ENCODE assay signal across 2 cellular contexts in the genomic region with DNA sequence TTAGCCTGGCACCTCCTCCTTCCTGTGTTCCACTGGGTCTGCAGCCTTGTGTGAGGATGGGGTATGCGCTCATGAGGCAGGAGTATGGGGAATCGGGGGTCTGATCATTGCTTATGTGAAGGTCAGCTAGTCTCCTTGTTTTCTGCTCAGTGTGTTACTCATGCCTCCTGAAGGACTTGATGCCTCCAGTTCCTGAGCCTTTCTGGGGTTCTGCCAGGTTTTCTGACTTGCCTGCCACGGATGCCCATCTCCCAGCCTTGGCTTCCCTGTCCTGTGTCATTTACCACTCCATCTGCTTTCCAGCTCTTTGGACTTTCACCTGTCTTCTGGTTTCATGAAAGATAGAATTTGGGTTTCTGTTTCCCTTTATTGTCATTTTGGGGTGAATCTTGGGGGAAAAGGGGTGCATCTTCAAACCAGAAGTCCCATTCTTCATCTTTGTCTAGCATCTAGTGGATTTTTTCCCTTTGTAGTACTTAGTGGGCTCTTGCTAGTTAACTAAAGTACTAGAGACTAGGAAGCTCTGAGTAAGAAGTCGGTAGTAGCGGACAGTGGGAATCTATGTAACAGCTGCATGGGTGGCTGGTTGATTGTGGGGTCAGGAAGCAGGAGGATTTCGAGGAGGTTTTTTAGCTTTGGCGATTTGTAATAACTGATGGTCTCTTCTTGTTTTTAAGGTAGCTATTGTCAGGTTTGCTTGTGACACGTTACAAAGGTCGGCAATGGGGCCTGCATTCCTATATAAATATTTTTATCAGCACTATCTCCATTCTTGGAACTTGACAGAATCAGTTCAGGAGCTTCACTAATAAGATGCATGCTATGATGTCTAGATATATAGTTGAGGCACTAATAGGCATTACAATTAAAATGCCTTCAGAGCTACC.
TF ChIP-seq lines count a peak whose summit lies in the region.

No MANE protein-coding gene starts in this region.

TF ChIP-seq in GM23338, 12 proteins besides CTCF, POLR2A, EP300 and RAD21 (continues in another document):
- TF ChIP-seq, protein P1, sequence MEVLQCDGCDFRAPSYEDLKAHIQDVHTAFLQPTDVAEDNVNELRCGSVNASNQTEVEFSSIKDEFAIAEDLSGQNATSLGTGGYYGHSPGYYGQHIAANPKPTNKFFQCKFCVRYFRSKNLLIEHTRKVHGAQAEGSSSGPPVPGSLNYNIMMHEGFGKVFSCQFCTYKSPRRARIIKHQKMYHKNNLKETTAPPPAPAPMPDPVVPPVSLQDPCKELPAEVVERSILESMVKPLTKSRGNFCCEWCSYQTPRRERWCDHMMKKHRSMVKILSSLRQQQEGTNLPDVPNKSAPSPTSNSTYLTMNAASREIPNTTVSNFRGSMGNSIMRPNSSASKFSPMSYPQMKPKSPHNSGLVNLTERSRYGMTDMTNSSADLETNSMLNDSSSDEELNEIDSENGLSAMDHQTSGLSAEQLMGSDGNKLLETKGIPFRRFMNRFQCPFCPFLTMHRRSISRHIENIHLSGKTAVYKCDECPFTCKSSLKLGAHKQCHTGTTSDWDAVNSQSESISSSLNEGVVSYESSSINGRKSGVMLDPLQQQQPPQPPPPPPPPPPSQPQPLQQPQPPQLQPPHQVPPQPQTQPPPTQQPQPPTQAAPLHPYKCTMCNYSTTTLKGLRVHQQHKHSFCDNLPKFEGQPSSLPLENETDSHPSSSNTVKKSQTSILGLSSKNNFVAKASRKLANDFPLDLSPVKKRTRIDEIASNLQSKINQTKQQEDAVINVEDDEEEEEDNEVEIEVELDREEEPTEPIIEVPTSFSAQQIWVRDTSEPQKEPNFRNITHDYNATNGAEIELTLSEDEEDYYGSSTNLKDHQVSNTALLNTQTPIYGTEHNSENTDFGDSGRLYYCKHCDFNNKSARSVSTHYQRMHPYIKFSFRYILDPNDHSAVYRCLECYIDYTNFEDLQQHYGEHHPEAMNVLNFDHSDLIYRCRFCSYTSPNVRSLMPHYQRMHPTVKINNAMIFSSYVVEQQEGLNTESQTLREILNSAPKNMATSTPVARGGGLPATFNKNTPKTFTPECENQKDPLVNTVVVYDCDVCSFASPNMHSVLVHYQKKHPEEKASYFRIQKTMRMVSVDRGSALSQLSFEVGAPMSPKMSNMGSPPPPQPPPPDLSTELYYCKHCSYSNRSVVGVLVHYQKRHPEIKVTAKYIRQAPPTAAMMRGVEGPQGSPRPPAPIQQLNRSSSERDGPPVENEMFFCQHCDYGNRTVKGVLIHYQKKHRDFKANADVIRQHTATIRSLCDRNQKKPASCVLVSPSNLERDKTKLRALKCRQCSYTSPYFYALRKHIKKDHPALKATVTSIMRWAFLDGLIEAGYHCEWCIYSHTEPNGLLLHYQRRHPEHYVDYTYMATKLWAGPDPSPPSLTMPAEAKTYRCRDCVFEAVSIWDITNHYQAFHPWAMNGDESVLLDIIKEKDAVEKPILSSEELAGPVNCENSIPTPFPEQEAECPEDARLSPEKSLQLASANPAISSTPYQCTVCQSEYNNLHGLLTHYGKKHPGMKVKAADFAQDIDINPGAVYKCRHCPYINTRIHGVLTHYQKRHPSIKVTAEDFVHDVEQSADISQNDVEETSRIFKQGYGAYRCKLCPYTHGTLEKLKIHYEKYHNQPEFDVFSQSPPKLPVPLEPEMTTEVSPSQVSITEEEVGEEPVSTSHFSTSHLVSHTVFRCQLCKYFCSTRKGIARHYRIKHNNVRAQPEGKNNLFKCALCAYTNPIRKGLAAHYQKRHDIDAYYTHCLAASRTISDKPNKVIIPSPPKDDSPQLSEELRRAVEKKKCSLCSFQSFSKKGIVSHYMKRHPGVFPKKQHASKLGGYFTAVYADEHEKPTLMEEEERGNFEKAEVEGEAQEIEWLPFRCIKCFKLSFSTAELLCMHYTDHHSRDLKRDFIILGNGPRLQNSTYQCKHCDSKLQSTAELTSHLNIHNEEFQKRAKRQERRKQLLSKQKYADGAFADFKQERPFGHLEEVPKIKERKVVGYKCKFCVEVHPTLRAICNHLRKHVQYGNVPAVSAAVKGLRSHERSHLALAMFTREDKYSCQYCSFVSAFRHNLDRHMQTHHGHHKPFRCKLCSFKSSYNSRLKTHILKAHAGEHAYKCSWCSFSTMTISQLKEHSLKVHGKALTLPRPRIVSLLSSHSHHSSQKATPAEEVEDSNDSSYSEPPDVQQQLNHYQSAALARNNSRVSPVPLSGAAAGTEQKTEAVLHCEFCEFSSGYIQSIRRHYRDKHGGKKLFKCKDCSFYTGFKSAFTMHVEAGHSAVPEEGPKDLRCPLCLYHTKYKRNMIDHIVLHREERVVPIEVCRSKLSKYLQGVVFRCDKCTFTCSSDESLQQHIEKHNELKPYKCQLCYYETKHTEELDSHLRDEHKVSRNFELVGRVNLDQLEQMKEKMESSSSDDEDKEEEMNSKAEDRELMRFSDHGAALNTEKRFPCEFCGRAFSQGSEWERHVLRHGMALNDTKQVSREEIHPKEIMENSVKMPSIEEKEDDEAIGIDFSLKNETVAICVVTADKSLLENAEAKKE (CRISPR knock-in tag; IDR thresholded peaks at IDR 0.05): no peak
- TF ChIP-seq EZH2phosphoT487 (IDR thresholded peaks at IDR 0.05; ENCODE audit: unreplicated experiment) (no peak), NANOG (IDR thresholded peaks at IDR 0.05; ENCODE audit: borderline replicate concordance) (no peak), JUNB (IDR thresholded peaks at IDR 0.05; ENCODE audit: unreplicated experiment) (no peak), CREB1 (CRISPR knock-in tag; IDR thresholded peaks at IDR 0.05; ENCODE audit: low read depth) (no peak), POLR2AphosphoS5 (IDR thresholded peaks at IDR 0.05; ENCODE audit: low read depth) (no peak), ZNF114 (CRISPR knock-in tag; IDR thresholded peaks at IDR 0.05) (no peak), EZH2 (IDR thresholded peaks at IDR 0.05; ENCODE audit: low read depth, unreplicated experiment) (no peak)
- TF ChIP-seq, protein P2, sequence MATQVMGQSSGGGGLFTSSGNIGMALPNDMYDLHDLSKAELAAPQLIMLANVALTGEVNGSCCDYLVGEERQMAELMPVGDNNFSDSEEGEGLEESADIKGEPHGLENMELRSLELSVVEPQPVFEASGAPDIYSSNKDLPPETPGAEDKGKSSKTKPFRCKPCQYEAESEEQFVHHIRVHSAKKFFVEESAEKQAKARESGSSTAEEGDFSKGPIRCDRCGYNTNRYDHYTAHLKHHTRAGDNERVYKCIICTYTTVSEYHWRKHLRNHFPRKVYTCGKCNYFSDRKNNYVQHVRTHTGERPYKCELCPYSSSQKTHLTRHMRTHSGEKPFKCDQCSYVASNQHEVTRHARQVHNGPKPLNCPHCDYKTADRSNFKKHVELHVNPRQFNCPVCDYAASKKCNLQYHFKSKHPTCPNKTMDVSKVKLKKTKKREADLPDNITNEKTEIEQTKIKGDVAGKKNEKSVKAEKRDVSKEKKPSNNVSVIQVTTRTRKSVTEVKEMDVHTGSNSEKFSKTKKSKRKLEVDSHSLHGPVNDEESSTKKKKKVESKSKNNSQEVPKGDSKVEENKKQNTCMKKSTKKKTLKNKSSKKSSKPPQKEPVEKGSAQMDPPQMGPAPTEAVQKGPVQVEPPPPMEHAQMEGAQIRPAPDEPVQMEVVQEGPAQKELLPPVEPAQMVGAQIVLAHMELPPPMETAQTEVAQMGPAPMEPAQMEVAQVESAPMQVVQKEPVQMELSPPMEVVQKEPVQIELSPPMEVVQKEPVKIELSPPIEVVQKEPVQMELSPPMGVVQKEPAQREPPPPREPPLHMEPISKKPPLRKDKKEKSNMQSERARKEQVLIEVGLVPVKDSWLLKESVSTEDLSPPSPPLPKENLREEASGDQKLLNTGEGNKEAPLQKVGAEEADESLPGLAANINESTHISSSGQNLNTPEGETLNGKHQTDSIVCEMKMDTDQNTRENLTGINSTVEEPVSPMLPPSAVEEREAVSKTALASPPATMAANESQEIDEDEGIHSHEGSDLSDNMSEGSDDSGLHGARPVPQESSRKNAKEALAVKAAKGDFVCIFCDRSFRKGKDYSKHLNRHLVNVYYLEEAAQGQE (IDR thresholded peaks at IDR 0.05; ENCODE audit: unreplicated experiment): no peak

TF ChIP-seq in HepG2, 621 proteins besides CTCF, POLR2A, EP300 and RAD21:
- TF ChIP-seq, protein P3, sequence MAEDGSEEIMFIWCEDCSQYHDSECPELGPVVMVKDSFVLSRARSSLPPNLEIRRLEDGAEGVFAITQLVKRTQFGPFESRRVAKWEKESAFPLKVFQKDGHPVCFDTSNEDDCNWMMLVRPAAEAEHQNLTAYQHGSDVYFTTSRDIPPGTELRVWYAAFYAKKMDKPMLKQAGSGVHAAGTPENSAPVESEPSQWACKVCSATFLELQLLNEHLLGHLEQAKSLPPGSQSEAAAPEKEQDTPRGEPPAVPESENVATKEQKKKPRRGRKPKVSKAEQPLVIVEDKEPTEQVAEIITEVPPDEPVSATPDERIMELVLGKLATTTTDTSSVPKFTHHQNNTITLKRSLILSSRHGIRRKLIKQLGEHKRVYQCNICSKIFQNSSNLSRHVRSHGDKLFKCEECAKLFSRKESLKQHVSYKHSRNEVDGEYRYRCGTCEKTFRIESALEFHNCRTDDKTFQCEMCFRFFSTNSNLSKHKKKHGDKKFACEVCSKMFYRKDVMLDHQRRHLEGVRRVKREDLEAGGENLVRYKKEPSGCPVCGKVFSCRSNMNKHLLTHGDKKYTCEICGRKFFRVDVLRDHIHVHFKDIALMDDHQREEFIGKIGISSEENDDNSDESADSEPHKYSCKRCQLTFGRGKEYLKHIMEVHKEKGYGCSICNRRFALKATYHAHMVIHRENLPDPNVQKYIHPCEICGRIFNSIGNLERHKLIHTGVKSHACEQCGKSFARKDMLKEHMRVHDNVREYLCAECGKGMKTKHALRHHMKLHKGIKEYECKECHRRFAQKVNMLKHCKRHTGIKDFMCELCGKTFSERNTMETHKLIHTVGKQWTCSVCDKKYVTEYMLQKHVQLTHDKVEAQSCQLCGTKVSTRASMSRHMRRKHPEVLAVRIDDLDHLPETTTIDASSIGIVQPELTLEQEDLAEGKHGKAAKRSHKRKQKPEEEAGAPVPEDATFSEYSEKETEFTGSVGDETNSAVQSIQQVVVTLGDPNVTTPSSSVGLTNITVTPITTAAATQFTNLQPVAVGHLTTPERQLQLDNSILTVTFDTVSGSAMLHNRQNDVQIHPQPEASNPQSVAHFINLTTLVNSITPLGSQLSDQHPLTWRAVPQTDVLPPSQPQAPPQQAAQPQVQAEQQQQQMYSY (CRISPR knock-in tag; IDR thresholded peaks at IDR 0.05): peak; percentile 63
- peak; percentile 70 for TF ChIP-seq PRPF4 (IDR thresholded peaks at IDR 0.05; ENCODE audit: low read depth, low read length, poor library complexity, severe bottlenecking)
- TF ChIP-seq, protein P4, sequence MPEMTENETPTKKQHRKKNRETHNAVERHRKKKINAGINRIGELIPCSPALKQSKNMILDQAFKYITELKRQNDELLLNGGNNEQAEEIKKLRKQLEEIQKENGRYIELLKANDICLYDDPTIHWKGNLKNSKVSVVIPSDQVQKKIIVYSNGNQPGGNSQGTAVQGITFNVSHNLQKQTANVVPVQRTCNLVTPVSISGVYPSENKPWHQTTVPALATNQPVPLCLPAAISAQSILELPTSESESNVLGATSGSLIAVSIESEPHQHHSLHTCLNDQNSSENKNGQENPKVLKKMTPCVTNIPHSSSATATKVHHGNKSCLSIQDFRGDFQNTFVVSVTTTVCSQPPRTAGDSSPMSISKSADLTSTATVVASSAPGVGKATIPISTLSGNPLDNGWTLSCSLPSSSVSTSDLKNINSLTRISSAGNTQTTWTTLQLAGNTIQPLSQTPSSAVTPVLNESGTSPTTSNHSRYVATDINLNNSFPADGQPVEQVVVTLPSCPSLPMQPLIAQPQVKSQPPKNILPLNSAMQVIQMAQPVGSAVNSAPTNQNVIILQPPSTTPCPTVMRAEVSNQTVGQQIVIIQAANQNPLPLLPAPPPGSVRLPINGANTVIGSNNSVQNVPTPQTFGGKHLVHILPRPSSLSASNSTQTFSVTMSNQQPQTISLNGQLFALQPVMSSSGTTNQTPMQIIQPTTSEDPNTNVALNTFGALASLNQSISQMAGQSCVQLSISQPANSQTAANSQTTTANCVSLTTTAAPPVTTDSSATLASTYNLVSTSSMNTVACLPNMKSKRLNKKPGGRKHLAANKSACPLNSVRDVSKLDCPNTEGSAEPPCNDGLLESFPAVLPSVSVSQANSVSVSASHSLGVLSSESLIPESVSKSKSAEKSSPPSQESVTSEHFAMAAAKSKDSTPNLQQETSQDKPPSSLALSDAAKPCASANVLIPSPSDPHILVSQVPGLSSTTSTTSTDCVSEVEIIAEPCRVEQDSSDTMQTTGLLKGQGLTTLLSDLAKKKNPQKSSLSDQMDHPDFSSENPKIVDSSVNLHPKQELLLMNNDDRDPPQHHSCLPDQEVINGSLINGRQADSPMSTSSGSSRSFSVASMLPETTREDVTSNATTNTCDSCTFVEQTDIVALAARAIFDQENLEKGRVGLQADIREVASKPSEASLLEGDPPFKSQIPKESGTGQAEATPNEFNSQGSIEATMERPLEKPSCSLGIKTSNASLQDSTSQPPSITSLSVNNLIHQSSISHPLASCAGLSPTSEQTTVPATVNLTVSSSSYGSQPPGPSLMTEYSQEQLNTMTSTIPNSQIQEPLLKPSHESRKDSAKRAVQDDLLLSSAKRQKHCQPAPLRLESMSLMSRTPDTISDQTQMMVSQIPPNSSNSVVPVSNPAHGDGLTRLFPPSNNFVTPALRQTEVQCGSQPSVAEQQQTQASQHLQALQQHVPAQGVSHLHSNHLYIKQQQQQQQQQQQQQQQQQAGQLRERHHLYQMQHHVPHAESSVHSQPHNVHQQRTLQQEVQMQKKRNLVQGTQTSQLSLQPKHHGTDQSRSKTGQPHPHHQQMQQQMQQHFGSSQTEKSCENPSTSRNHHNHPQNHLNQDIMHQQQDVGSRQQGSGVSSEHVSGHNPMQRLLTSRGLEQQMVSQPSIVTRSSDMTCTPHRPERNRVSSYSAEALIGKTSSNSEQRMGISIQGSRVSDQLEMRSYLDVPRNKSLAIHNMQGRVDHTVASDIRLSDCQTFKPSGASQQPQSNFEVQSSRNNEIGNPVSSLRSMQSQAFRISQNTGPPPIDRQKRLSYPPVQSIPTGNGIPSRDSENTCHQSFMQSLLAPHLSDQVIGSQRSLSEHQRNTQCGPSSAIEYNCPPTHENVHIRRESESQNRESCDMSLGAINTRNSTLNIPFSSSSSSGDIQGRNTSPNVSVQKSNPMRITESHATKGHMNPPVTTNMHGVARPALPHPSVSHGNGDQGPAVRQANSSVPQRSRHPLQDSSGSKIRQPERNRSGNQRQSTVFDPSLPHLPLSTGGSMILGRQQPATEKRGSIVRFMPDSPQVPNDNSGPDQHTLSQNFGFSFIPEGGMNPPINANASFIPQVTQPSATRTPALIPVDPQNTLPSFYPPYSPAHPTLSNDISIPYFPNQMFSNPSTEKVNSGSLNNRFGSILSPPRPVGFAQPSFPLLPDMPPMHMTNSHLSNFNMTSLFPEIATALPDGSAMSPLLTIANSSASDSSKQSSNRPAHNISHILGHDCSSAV (CRISPR knock-in tag; IDR thresholded peaks at IDR 0.05; ENCODE audit: borderline replicate concordance): no peak
